In the genomic region with DNA sequence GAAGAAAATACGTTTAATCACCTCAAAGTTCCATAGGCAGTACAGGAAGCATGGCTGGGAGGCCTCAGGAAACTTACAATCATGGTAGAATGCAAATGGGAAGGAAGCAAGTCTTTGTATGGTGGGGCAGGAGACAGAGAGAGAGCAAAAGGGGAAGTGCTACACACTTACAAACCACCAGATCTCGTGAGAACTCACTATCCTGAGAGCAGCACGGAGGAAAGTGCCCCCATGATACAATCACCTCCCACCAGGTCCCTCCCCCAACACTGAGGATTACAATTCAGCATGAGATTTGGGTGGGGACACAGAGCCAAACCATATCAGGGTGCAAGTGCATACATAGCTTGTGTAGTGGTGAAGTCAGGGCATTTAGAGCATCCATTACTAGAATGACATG, we compare ENCODE assay signal across 9 cellular contexts.
A peak's percentile ranks its signal among the peaks of the same experiment; 100 is the strongest.
DNase-seq lines count a peak whose midpoint lies in the region; ATAC-seq and TF ChIP-seq lines count a peak whose summit lies in the region.
"Had no signal": no experiment of that assay in that cellular context is flagged by ENCODE, and none has a peak within 500 bp of the region (broad histone marks: within the 10 kb centered on the region; RNA-seq: fewer than 3 reads in every experiment).

No MANE protein-coding gene starts in this region.

- H3K36me3 ChIP-seq in GM23248 (ENCODE audit: low read depth) (no peaks in the 10 kb centered on the region), SJSA1 (no peaks in the 10 kb centered on the region), gastroesophageal sphincter (no peaks in the 10 kb centered on the region), smooth muscle cell (ENCODE audit: low read depth) (no peaks in the 10 kb centered on the region)

- H3K27ac Mint-ChIP-seq in activated CD4-positive, alpha-beta memory T cell treated with anti-CD3 and anti-CD28 coated beads for 36 hours = no peak overlapping the region

- peaks cover 24% of the 10 kb centered on the region for H3F3A ChIP-seq in GM23248 (ENCODE audit: insufficient read depth)
- H3F3A ChIP-seq in smooth muscle cell (ENCODE audit: low read depth) = peaks cover 8% of the 10 kb centered on the region

- TF ChIP-seq CTCF in gastroesophageal sphincter (IDR thresholded peaks at IDR 0.05) = no peak
- no peak for TF ChIP-seq CTCF in smooth muscle cell (IDR thresholded peaks at IDR 0.05; ENCODE audit: borderline replicate concordance, insufficient read depth, poor library complexity, severe bottlenecking)

- CTCF ChIA-PET in activated CD4-positive, alpha-beta memory T cell treated with anti-CD3 and anti-CD28 coated beads for 36 hours (lab: Charles Lee) = interaction anchor here (1.1 kb wide), 1 partner anchor 92 kb away, joined by 4 read pairs; a partner anchor contains a TSS

- H3K36me3 Mint-ChIP-seq in activated CD4-positive, alpha-beta memory T cell treated with anti-CD3 and anti-CD28 coated beads for 36 hours = no peaks in the 10 kb centered on the region

- no peak for TF ChIP-seq POLR2A in gastroesophageal sphincter (IDR thresholded peaks at IDR 0.05)

- peak overlapping the region; percentile 71 for H3K4me2 ChIP-seq in GM23248 (ENCODE audit: unreplicated experiment)
- peak overlapping the region; percentile 79 for H3K4me2 ChIP-seq in smooth muscle cell

- 70 to 74% methylated on average over 3 of the region's 3 CpGs for WGBS in GM23248 (ENCODE audit: low coverage in 1 of 2, low lambda C conversion rate in 2 of 2, missing lambda C conversion rate in 2 of 2), 2 experiments
- 30 to 75% methylated on average over 2 to 3 of the region's 3 CpGs for WGBS in gastroesophageal sphincter (ENCODE audit: low coverage in 1 of 2), 2 donors
- 89% methylated on average over 3 of the region's 3 CpGs for WGBS in smooth muscle cell (ENCODE audit: low lambda C conversion rate)

- no peaks in the 10 kb centered on the region for H3K9me3 Mint-ChIP-seq in activated CD4-positive, alpha-beta memory T cell treated with anti-CD3 and anti-CD28 coated beads for 36 hours

- H3K4me3 ChIP-seq in GM23248 (peak overlapping the region; percentile 57; the same call in 1 of the 2 replicates), SJSA1 (no peak overlapping the region), gastroesophageal sphincter (no peak overlapping the region), smooth muscle cell (no peak overlapping the region)

- H3K4me1 Mint-ChIP-seq in activated CD4-positive, alpha-beta memory T cell treated with anti-CD3 and anti-CD28 coated beads for 36 hours (ENCODE audit: low read depth) = peaks cover 4% of the 10 kb centered on the region

- no peaks in the 10 kb centered on the region for H3K9me2 ChIP-seq in GM23248 (ENCODE audit: insufficient read depth)

- H2AFZ ChIP-seq in GM23248 (peak overlapping the region; percentile 75), smooth muscle cell (ENCODE audit: low read depth) (peak overlapping the region; percentile 68)

- H3K27me3 Mint-ChIP-seq in activated CD4-positive, alpha-beta memory T cell treated with anti-CD3 and anti-CD28 coated beads for 36 hours = peaks cover 10% of the 10 kb centered on the region

- intact Hi-C loops in activated CD4-positive, alpha-beta memory T cell treated with anti-CD3 and anti-CD28 coated beads for 36 hours (cut with micrococcal nuclease) = loop anchor here (2.0 kb wide), 1 partner anchor 62 kb away; no protein-coding TSS in a partner anchor

- H3K4me3 Mint-ChIP-seq in activated CD4-positive, alpha-beta memory T cell treated with anti-CD3 and anti-CD28 coated beads for 36 hours = no peak overlapping the region

- DNase-seq in GM23248 (no peak), SJSA1 (ENCODE audit: low read depth in 1 of 2, low spot score in 2 of 2) (peak in 1 of 2 experiments; percentile 51), smooth muscle cell (lab: John Stamatoyannopoulos, UW; ENCODE audit: unreplicated experiment) (no peak), retina (no peak)
- DNase-seq in activated CD4-positive, alpha-beta memory T cell treated with anti-CD3 and anti-CD28 coated beads for 36 hours = no peak
- DNase-seq: NCI-H524 treated with DMSO at 0.1 percent for 48 hours had no signal

- H3K27me3 ChIP-seq in GM23248 (replicated peaks; ENCODE audit: insufficient read depth) (no peaks in the 10 kb centered on the region), SJSA1 (replicated peaks) (no peaks in the 10 kb centered on the region), gastroesophageal sphincter (no peaks in the 10 kb centered on the region), smooth muscle cell (ENCODE audit: low read depth) (no peaks in the 10 kb centered on the region)

- H3K9ac ChIP-seq in GM23248 (peak overlapping the region; percentile 78), smooth muscle cell (ENCODE audit: low read depth) (peak overlapping the region; percentile 32)

- ATAC-seq in gastroesophageal sphincter (no peak), GM21360 (IDR thresholded peaks at IDR 0.05; ENCODE audit: unreplicated experiment) (no peak), GM19035 (IDR thresholded peaks at IDR 0.05; ENCODE audit: unreplicated experiment) (no peak)

- in situ Hi-C loops in GM23248 (cut with MboI) = no loop called here

- H3K4me1 ChIP-seq in GM23248 (ENCODE audit: insufficient read depth) = peaks cover 28% of the 10 kb centered on the region
- H3K4me1 ChIP-seq in SJSA1 (replicated peaks) = peaks cover 30% of the 10 kb centered on the region
- peaks cover 0 to 24% (median 9%) of the 10 kb centered on the region in 3 donors for H3K4me1 ChIP-seq in gastroesophageal sphincter
- no peaks in the 10 kb centered on the region for H3K4me1 ChIP-seq in smooth muscle cell (ENCODE audit: low read depth)

- POLR2A ChIA-PET in activated CD4-positive, alpha-beta memory T cell treated with anti-CD3 and anti-CD28 coated beads for 36 hours (lab: Charles Lee) = no interaction called here

- H3K79me2 ChIP-seq in GM23248 (ENCODE audit: insufficient read depth) = no peaks in the 10 kb centered on the region
- H3K79me2 ChIP-seq in smooth muscle cell (ENCODE audit: low read depth) = no peaks in the 10 kb centered on the region

- H3K27ac ChIP-seq in GM23248 (peak overlapping the region; percentile 95), SJSA1 (peak overlapping the region; percentile 84), gastroesophageal sphincter (peak overlapping the region; percentile 52 to 88 (median 86)), smooth muscle cell (ENCODE audit: low read depth) (peak overlapping the region; percentile 87)

- no peak for TF ChIP-seq EP300 in gastroesophageal sphincter (IDR thresholded peaks at IDR 0.05)

- H3K9me3 ChIP-seq in GM23248 (ENCODE audit: low read depth) (no peaks in the 10 kb centered on the region), SJSA1 (replicated peaks) (no peaks in the 10 kb centered on the region), gastroesophageal sphincter (no peaks in the 10 kb centered on the region), smooth muscle cell (replicated peaks; ENCODE audit: low read depth) (no peaks in the 10 kb centered on the region)

- H4K20me1 ChIP-seq in GM23248 (ENCODE audit: insufficient read depth) (no peaks in the 10 kb centered on the region), smooth muscle cell (ENCODE audit: low read depth) (no peaks in the 10 kb centered on the region)
